Comparison of ENCODE assay signal across 11 cellular contexts in the genomic region with DNA sequence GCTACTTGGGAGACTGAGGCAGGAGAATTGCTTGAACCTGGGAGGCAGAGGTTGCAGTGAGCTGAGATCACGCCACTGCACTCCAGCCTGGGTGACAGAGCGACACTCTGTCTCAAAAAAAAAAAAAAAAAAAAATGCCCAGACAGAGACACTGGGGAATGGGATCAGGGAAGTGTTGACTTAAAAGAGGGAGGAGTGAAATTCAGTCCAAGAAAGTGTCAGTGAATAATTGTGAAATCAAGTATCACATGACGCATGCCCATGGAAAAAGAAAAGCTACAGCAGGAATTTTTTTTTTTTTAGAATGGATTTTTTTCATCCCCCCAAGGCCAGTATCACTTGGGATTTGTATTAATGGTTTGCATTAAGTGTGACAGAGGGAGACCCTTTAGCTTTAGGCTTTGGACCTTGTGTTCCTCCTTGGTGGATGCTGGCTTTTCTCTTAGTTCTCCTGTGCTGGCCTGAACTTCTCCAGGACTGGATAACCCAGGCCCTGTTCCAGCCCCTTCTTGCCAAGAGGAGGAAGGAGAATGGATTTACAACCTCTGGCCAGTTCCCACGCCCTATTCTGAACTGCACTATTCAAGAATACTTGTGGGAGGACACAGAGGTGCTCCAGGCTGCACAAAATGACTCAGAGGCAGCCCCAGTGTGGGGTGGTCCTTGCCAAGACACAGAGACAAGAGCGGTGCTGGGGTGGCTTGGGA. TPM values are rescaled to one million over a fixed set of nuclear protein-coding genes. Genes with fewer than 3 reads are reported as not detected.
DNase-seq lines count a peak whose midpoint lies in the region; ATAC-seq and TF ChIP-seq lines count a peak whose summit lies in the region.
"Had no signal": no experiment of that assay in that cellular context is flagged by ENCODE, and none has a peak within 500 bp of the region (broad histone marks: within the 10 kb centered on the region; RNA-seq: fewer than 3 reads in every experiment).

No MANE protein-coding gene starts in this region.

- no peaks in the 10 kb centered on the region for H3K9me3 ChIP-seq in hepatocyte (ENCODE audit: low read depth)
- H3K9me3 ChIP-seq in OCI-LY7 (ENCODE audit: low read length): no peaks in the 10 kb centered on the region

- H3K9me3 Mint-ChIP-seq in activated naive CD8-positive, alpha-beta T cell treated with anti-CD3 and anti-CD28 coated beads, Interleukin-2, amount 50 U/mL, for 24 hours: no peaks in the 10 kb centered on the region

- in situ Hi-C loops in astrocyte of the spinal cord (cut with HindIII; ENCODE audit: low sequenced_read_pairs): no loop called here

- H3K27me3 ChIP-seq in hepatocyte: no peaks in the 10 kb centered on the region
- H3K27me3 ChIP-seq: cardiac muscle cell had no signal

- POLR2A ChIA-PET in OCI-LY7 (lab: Charles Lee): interaction anchor here (0.7 to 1.2 kb wide), 4 partner anchors 8 to 497 kb away, joined by 3 to 8 read pairs (median 4); no protein-coding TSS in a partner anchor

- no peak overlapping the region for H3K4me3 Mint-ChIP-seq in activated naive CD8-positive, alpha-beta T cell treated with anti-CD3 and anti-CD28 coated beads, Interleukin-2, amount 50 U/mL, for 24 hours

- H3K4me2 ChIP-seq in hepatocyte (no peak overlapping the region), OCI-LY7 (ENCODE audit: low read length) (no peak overlapping the region)

- no peak for TF ChIP-seq CTCF in astrocyte of the spinal cord (IDR thresholded peaks at IDR 0.05; ENCODE audit: low read depth, low read length)
- no peak for TF ChIP-seq CTCF in hepatocyte (IDR thresholded peaks at IDR 0.05; ENCODE audit: poor library complexity)
- TF ChIP-seq CTCF in retinal pigment epithelial cell (conservative IDR thresholded peaks at IDR 0.05; ENCODE audit: low read depth, low read length): no peak
- no peak for TF ChIP-seq CTCF in OCI-LY7 (conservative IDR thresholded peaks at IDR 0.05; ENCODE audit: low read length)

- no peaks in the 10 kb centered on the region for H4K20me1 ChIP-seq in hepatocyte (ENCODE audit: insufficient read depth, poor library complexity, severe bottlenecking)
- H4K20me1 ChIP-seq in OCI-LY7 (ENCODE audit: insufficient read depth, low read length): no peaks in the 10 kb centered on the region

- BruUV-seq in OCI-LY7 (replicated peaks; lab: Mats Ljungman, UMichigan): no TSS peak

- H3K4me1 ChIP-seq in hepatocyte (ENCODE audit: insufficient read depth): peaks cover 9% of the 10 kb centered on the region
- H3K4me1 ChIP-seq in OCI-LY7 (ENCODE audit: insufficient read depth, low read length, poor library complexity, severe bottlenecking): peaks cover 3% of the 10 kb centered on the region
- H3K4me1 ChIP-seq: parathyroid adenoma had no signal

- H3K4me3 ChIP-seq in astrocyte of the spinal cord (ENCODE audit: low read depth, low read length) (no peak overlapping the region), hepatocyte (no peak overlapping the region), retinal pigment epithelial cell (ENCODE audit: low read length) (no peak overlapping the region), OCI-LY7 (ENCODE audit: low read depth, low read length, poor library complexity, severe bottlenecking) (no peak overlapping the region)
- H3K4me3 ChIP-seq: cardiac muscle cell had no signal

- CTCF ChIA-PET in OCI-LY7 (lab: Charles Lee; ENCODE audit: unreplicated experiment): interaction anchor here (0.5 kb wide), 1 partner anchor 31 kb away, joined by 4 read pairs; no protein-coding TSS in a partner anchor

- no peak overlapping the region for H3K27ac Mint-ChIP-seq in activated naive CD8-positive, alpha-beta T cell treated with anti-CD3 and anti-CD28 coated beads, Interleukin-2, amount 50 U/mL, for 24 hours

- WGBS in hepatocyte (ENCODE audit: low lambda C conversion rate, missing lambda C conversion rate): 71% methylated on average over 5 of the region's 5 CpGs

- H3K79me2 ChIP-seq in hepatocyte (no peaks in the 10 kb centered on the region), OCI-LY7 (ENCODE audit: insufficient read depth, low read depth, low read length) (no peaks in the 10 kb centered on the region)
- H3K79me2 ChIP-seq: parathyroid adenoma had no signal

- H2AFZ ChIP-seq in hepatocyte: no peak overlapping the region
- no peak overlapping the region for H2AFZ ChIP-seq in OCI-LY7 (ENCODE audit: low read length)
- H2AFZ ChIP-seq: parathyroid adenoma had no signal

- intact Hi-C loops in OCI-LY7 (cut with micrococcal nuclease; ENCODE audit: unreplicated experiment): no loop called here

- H3K27ac ChIP-seq in hepatocyte (peak overlapping the region; percentile 47), OCI-LY7 (ENCODE audit: low read depth, low read length, poor library complexity, severe bottlenecking) (no peak overlapping the region)
- H3K27ac ChIP-seq: cardiac muscle cell, parathyroid adenoma had no signal

- H3K9me2 ChIP-seq in hepatocyte (replicated peaks; ENCODE audit: insufficient read depth): no peaks in the 10 kb centered on the region
- no peaks in the 10 kb centered on the region for H3K9me2 ChIP-seq in OCI-LY7 (ENCODE audit: insufficient read depth, low read length)

- ATAC-seq in activated naive CD8-positive, alpha-beta T cell treated with anti-CD3 and anti-CD28 coated beads, Interleukin-2, amount 50 U/mL, for 24 hours: no peak
- ATAC-seq in HG03378 (IDR thresholded peaks at IDR 0.05; ENCODE audit: unreplicated experiment): no peak
- ATAC-seq in GM18520 (IDR thresholded peaks at IDR 0.05; ENCODE audit: unreplicated experiment): no peak

- DNase-seq in EH (ENCODE audit: low read depth) (peak; percentile 87), astrocyte of the spinal cord (ENCODE audit: low read depth, low spot score) (peak; percentile 52), hepatocyte (ENCODE audit: low spot score) (peak; percentile 51), retinal pigment epithelial cell (ENCODE audit: low read depth) (peak; percentile 43), OCI-LY7 (ENCODE audit: low spot score) (no peak)
- DNase-seq in activated naive CD8-positive, alpha-beta T cell treated with anti-CD3 and anti-CD28 coated beads, Interleukin-2, amount 50 U/mL, for 24 hours: no peak
- DNase-seq: NCI-H1092 had no signal

- H3K36me3 Mint-ChIP-seq in activated naive CD8-positive, alpha-beta T cell treated with anti-CD3 and anti-CD28 coated beads, Interleukin-2, amount 50 U/mL, for 24 hours (ENCODE audit: low read depth): no peaks in the 10 kb centered on the region

- H3K4me1 Mint-ChIP-seq in activated naive CD8-positive, alpha-beta T cell treated with anti-CD3 and anti-CD28 coated beads, Interleukin-2, amount 50 U/mL, for 24 hours: peaks cover 14% of the 10 kb centered on the region

- no peaks in the 10 kb centered on the region for H3K27me3 Mint-ChIP-seq in activated naive CD8-positive, alpha-beta T cell treated with anti-CD3 and anti-CD28 coated beads, Interleukin-2, amount 50 U/mL, for 24 hours

- H3K36me3 ChIP-seq in hepatocyte (replicated peaks; ENCODE audit: insufficient read depth, low read depth) (no peaks in the 10 kb centered on the region), OCI-LY7 (ENCODE audit: insufficient read depth, low read length) (no peaks in the 10 kb centered on the region)
- H3K36me3 ChIP-seq: cardiac muscle cell had no signal

RNA-seq across cellular contexts. Expression of a gene that starts 36.7 kb away (rescaled TPM):
- total RNA-seq in hepatocyte (2.1 and 4.1 TPM in 2 replicates), OCI-LY7 (2022) (1.3 and 1.6 TPM in 2 replicates)
- 2.1 and 2.3 TPM in 2 replicates for polyA plus RNA-seq in hepatocyte
- total RNA-seq in OCI-LY7 (2014; rRNA removed; shearing (Covaris generic)): 0.49 and 1.2 TPM in 2 replicates

RNA-seq across cellular contexts. Expression of a gene that starts 50.0 kb away (rescaled TPM):
- 62.3 and 65.9 TPM in 2 replicates for total RNA-seq in hepatocyte
- polyA plus RNA-seq in hepatocyte: 60.0 and 60.2 TPM in 2 replicates
- 65.0 and 72.8 TPM in 2 replicates for total RNA-seq in OCI-LY7 (2014; rRNA removed; shearing (Covaris generic))
- total RNA-seq in OCI-LY7 (2022): 40.0 and 44.4 TPM in 2 replicates

Comparison
In these comparisons a context has a peak if more than half of its experiments do, and no peak if none do; other contexts are left out.
1. DNase-seq: peak in EH (single experiment), astrocyte of the spinal cord (single experiment), hepatocyte (single experiment) and retinal pigment epithelial cell (single experiment); none in activated naive CD8-positive, alpha-beta T cell treated with anti-CD3 and anti-CD28 coated beads, Interleukin-2, amount 50 U/mL, for 24 hours (single experiment) and OCI-LY7 (single experiment).